In the genomic region with DNA sequence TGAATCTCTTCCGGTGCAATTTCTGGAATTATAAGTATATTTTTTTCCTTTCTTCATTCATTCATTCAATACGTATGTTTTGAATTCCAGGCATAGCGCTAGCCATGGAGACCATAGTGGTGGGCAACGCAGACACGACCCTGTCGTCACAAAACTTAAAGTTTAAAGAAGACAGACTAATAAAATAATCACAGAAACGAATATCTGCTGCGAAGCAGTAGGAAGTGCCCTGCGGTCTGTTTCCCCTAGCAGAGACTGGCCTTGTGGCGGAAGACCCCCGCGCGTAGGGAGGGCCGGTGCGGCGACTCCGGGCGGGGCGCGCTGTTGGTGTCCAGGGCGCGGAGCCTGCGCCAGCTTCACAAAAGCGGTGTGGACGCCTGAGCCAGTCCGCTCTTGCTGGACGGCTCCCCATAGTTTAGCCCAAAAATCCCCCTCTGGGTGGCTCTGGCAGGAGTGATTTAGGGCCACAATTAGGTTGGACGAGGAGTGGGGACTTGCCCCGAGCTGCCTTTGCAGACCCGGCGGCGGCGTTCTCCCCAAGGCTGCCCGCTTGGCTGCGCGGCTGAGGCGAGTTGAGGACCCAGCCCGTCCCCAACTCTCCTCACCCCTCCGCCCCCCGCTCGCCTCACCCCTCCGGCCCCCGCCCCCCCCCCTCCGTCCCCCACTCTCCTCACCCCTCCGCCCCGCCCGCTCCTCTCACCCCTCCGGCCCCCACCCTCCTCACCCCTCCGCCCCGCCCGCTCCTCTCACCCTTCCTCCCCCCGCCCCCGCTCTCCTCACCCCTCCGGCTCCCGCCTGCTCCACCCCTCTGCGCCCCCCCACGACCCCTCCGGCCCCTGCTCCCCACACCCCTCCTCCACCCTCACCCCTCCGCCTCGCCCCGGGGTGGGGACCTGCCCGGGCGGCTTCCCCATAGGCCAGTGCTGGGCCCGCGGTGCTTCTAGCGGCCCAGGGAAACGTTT, we compare ENCODE assay signal across 8 cellular contexts. TPM values are rescaled to one million over a fixed set of nuclear protein-coding genes. Genes with fewer than 3 reads are reported as not detected.
DNase-seq lines count a peak whose midpoint lies in the region; ATAC-seq, FAIRE-seq and TF ChIP-seq lines count a peak whose summit lies in the region.

No MANE protein-coding gene starts in this region.

- TF ChIP-seq CTCF in A549 (IDR thresholded peaks at IDR 0.05) (no peak), hepatocyte (IDR thresholded peaks at IDR 0.05; ENCODE audit: poor library complexity) (no peak), gastrocnemius medialis (IDR thresholded peaks at IDR 0.05 in 4 of 5, conservative IDR thresholded peaks at IDR 0.05 in 1 of 5) (no peak)

- no peaks in the 10 kb centered on the region for H3K9me3 ChIP-seq in A549
- H3K9me3 ChIP-seq in hepatocyte (ENCODE audit: low read depth) = no peaks in the 10 kb centered on the region
- H3K9me3 ChIP-seq in gastrocnemius medialis = no peaks in the 10 kb centered on the region

- no peak for TF ChIP-seq EP300 in A549 (IDR thresholded peaks at IDR 0.05)

- no peaks in the 10 kb centered on the region for H3K36me3 Mint-ChIP-seq in activated naive CD4-positive, alpha-beta T cell treated with anti-CD3 and anti-CD28 coated beads, Interleukin-2, amount 50 U/mL, for 72 hours

- H3K27me3 ChIP-seq in H7 (ENCODE audit: control insufficient read depth, insufficient read depth, low read length) (no peaks in the 10 kb centered on the region), hepatocyte (peaks cover 3% of the 10 kb centered on the region), gastrocnemius medialis (no peaks in the 10 kb centered on the region)

- peak overlapping the region in 1 of 2 donors; percentile 91 for H3K27ac Mint-ChIP-seq in activated naive CD4-positive, alpha-beta T cell treated with anti-CD3 and anti-CD28 coated beads, Interleukin-2, amount 50 U/mL, for 72 hours

- DNase-seq in A549 (ENCODE audit: low read depth in 1 of 2, low spot score in 1 of 2) (no peak), H7 (peak; percentile 84), hepatocyte (ENCODE audit: low spot score) (peak; percentile 59), gastrocnemius medialis (no peak), SKM-1 (lab: John Stamatoyannopoulos, UW; ENCODE audit: unreplicated experiment) (no peak), occipital lobe (lab: John Stamatoyannopoulos, UW) (no peak), medulla oblongata (ENCODE audit: extremely low spot score) (no peak)
- peak; percentile 35 to 57 for DNase-seq in activated naive CD4-positive, alpha-beta T cell treated with anti-CD3 and anti-CD28 coated beads, Interleukin-2, amount 50 U/mL, for 72 hours (ENCODE audit: low spot score in 2 of 2)

- H3K4me3 ChIP-seq in A549 (0 out of 3 replicates have a peak overlapping the region, but pooled peaks have one; percentile 19), H7 (ENCODE audit: insufficient read depth, low read depth, low read length) (peak overlapping the region; percentile 58), hepatocyte (peak overlapping the region; percentile 37), gastrocnemius medialis (peak overlapping the region; percentile 63 to 83 (median 68))

- no peaks in the 10 kb centered on the region for H4K20me1 ChIP-seq in hepatocyte (ENCODE audit: insufficient read depth, poor library complexity, severe bottlenecking)

- ATAC-seq in A549 (peak in 1 of 2 experiments; percentile 46; a peak in 3 of 6 replicates), gastrocnemius medialis (peak; percentile 62 to 64)
- peak; percentile 63 for ATAC-seq in activated naive CD4-positive, alpha-beta T cell treated with anti-CD3 and anti-CD28 coated beads, Interleukin-2, amount 50 U/mL, for 72 hours

- TF ChIP-seq POLR2A in A549 (IDR thresholded peaks at IDR 0.05; ENCODE audit: low read length) = no peak
- TF ChIP-seq POLR2A in gastrocnemius medialis (IDR thresholded peaks at IDR 0.05) = no peak

- H3K9me2 ChIP-seq in hepatocyte (replicated peaks; ENCODE audit: insufficient read depth) = no peaks in the 10 kb centered on the region

- H2AFZ ChIP-seq in hepatocyte = peak overlapping the region; percentile 93

- peaks cover 0 to 5% of the 10 kb centered on the region in 2 donors for H3K9me3 Mint-ChIP-seq in activated naive CD4-positive, alpha-beta T cell treated with anti-CD3 and anti-CD28 coated beads, Interleukin-2, amount 50 U/mL, for 72 hours

- intact Hi-C loops in gastrocnemius medialis (cut with DNase I; ENCODE audit: low total_unique reads) = no loop called here

- no peak for FAIRE-seq in A549 (lab: Jason Lieb, UNC)

- H3K36me3 ChIP-seq in H7 (replicated peaks; ENCODE audit: control insufficient read depth, insufficient read depth, low read length) (no peaks in the 10 kb centered on the region), hepatocyte (replicated peaks; ENCODE audit: insufficient read depth, low read depth) (no peaks in the 10 kb centered on the region), gastrocnemius medialis (no peaks in the 10 kb centered on the region)

- CTCF ChIA-PET in A549 (lab: Yijun Ruan, JAX) = no interaction called here

- POLR2A ChIA-PET in A549 (lab: Yijun Ruan, JAX) = no interaction called here

- H3K27ac ChIP-seq in A549 (peak overlapping the region; percentile 45 to 82; a peak in 4 of 6 replicates), hepatocyte (no peak overlapping the region), gastrocnemius medialis (peak overlapping the region; percentile 57 to 64 (median 62))

- 77% methylated on average over 38 of the region's 67 CpGs for WGBS in A549 (ENCODE audit: missing lambda C conversion rate)
- WGBS in hepatocyte (ENCODE audit: low lambda C conversion rate, missing lambda C conversion rate) = 19% methylated on average over 33 of the region's 67 CpGs

- H3K4me1 ChIP-seq in A549 (peaks cover 16% of the 10 kb centered on the region), hepatocyte (ENCODE audit: insufficient read depth) (peaks cover 8% of the 10 kb centered on the region), gastrocnemius medialis (peaks cover 0 to 11% of the 10 kb centered on the region in 2 donors)

- no peak for TF ChIP-seq RAD21 in A549 (conservative IDR thresholded peaks at IDR 0.05 in 1 of 2, IDR thresholded peaks at IDR 0.05 in 1 of 2)

- in situ Hi-C loops in gastrocnemius medialis (cut with MboI; ENCODE audit: low sequenced_read_pairs in 4 of 4) = no loop called here

- H3K79me2 ChIP-seq in hepatocyte = no peaks in the 10 kb centered on the region

- H3K4me2 ChIP-seq in A549 (peak overlapping the region; percentile 38; the same call in 1 of the 3 replicates), hepatocyte (peak overlapping the region; percentile 97)

TF ChIP-seq in A549, 52 proteins besides CTCF, POLR2A, EP300 and RAD21:
- TF ChIP-seq NPAS2 (CRISPR knock-in tag; IDR thresholded peaks at IDR 0.05; ENCODE audit: borderline replicate concordance) (no peak), EHF (CRISPR knock-in tag; IDR thresholded peaks at IDR 0.05) (no peak), HES2 (IDR thresholded peaks at IDR 0.05) (no peak)
TF ChIP-seq in A549: peak in this region for 0.

RNA-seq across cellular contexts. Expression of gene LATS2, which starts 14.2 kb away (rescaled TPM):
- 7.0 and 7.8 TPM in 2 replicates for polyA plus RNA-seq in A549 (2011; rRNA removed)
- 9.9 and 13.0 TPM in 2 replicates for polyA plus RNA-seq in A549 (2012; cell fraction: cytosol; rRNA removed)
- 10.7 and 14.1 TPM in 2 replicates for polyA plus RNA-seq in A549 (2012; cell fraction: nucleus; rRNA removed)
- 7.7 to 7.9 TPM (median 7.8 TPM) in 3 replicates for polyA plus RNA-seq in A549 (2017; fragmentation: RNase III; extraction: RNeasy Plus Mini Kit Qiagen cat#74134 plus additional on column Dnase treatment)
- 10.1 and 11.6 TPM in 2 replicates for polyA minus RNA-seq in A549 (2011; rRNA and poly(A)+ RNA removed)
- 6.2 and 8.6 TPM in 2 replicates for total RNA-seq in H7 (2014; rRNA removed; shearing (Covaris generic))
- total RNA-seq in activated naive CD4-positive, alpha-beta T cell treated with anti-CD3 and anti-CD28 coated beads, Interleukin-2, amount 50 U/mL, for 72 hours = 1 to 10 TPM; 1.7 to 8.4 TPM
- 15.5 and 17.1 TPM in 2 replicates for total RNA-seq in hepatocyte
- 5.6 and 6.2 TPM in 2 replicates for polyA plus RNA-seq in hepatocyte
- total RNA-seq in gastrocnemius medialis = 10 to 100 TPM; 11.5 to 34.1 (median 18.8) TPM
- total RNA-seq in occipital lobe = 2.2 TPM

Comparison
In these comparisons a context has a peak if more than half of its experiments do, and no peak if none do; other contexts are left out.
1. DNase-seq: peak in H7 (single experiment), activated naive CD4-positive, alpha-beta T cell treated with anti-CD3 and anti-CD28 coated beads, Interleukin-2, amount 50 U/mL, for 72 hours (2 of 2) and hepatocyte (single experiment); none in A549 (0 of 2), gastrocnemius medialis (0 of 2), SKM-1 (single experiment), occipital lobe (single experiment) and medulla oblongata (single experiment).
2. Peak in every context shown above with its lines, with median percentiles within 50 percentile points of each other: H3K4me3 ChIP-seq.